In the genomic region with DNA sequence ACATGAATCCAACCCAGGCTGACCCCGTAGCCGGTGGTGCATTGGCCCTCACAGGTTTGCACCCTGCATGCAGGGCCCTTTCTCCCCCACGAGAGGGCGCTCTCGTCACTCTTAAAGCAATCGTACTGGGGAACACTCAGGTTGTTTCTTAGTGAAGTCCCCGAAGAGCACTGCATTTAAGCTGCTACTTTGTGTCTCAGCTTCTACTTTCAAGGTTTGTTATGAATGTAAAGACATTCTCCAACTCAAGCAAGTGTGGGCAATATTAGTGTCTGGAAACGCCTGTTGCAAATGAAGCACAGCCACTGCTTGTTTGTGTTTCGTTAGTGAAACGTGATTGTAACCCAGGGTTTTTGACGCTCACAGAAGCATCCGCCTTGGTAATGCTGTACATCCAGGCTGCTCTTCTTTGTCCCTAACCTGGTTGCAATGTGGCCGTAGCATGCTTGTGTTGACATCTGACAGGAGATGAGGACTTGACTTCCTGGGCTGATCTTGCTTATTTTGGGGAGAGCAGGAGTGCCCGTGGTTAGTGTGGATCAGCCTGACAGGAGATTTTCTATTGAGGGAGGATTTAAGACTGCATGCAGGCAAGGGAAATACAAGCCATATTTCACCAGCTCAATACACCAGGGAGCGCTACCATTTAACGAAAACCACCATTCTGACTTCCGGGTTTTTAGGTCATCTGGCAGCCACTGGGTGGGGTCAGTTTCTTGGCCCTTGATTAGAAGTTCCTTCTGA, we compare ENCODE assay signal across 8 cellular contexts.
DNase-seq lines count a peak whose midpoint lies in the region; ATAC-seq and TF ChIP-seq lines count a peak whose summit lies in the region.

No MANE protein-coding gene starts in this region.

- no peaks in the 10 kb centered on the region for H3K36me3 ChIP-seq in DND-41 (ENCODE audit: insufficient read depth, low read length)
- no peaks in the 10 kb centered on the region for H3K36me3 ChIP-seq in PC-3 (ENCODE audit: low read depth, low read length)

- H3K79me2 ChIP-seq in DND-41 (ENCODE audit: insufficient read depth, low read length) (no peaks in the 10 kb centered on the region), PC-3 (ENCODE audit: low read length) (no peaks in the 10 kb centered on the region)

- H3K9ac ChIP-seq in DND-41 (ENCODE audit: low read depth, low read length) (no peak overlapping the region), PC-3 (ENCODE audit: low read length) (no peak overlapping the region)

- H3K4me1 Mint-ChIP-seq in nephron progenitor cell = peaks cover 32% of the 10 kb centered on the region

- TF ChIP-seq CTCF in DND-41 (IDR thresholded peaks at IDR 0.05; ENCODE audit: borderline replicate concordance, extremely low read depth, low read length, poor library complexity, severe bottlenecking) (peak; percentile 97), PC-3 (conservative IDR thresholded peaks at IDR 0.05; ENCODE audit: low read depth, low read length) (peak; percentile 96), fibroblast of pulmonary artery (IDR thresholded peaks at IDR 0.05; ENCODE audit: low read length, missing control alignments) (peak; percentile 99), nephron progenitor cell (IDR thresholded peaks at IDR 0.05) (peak; percentile 97)

- H2AFZ ChIP-seq in DND-41 (ENCODE audit: low read depth, low read length) = peak overlapping the region; percentile 61; the same call in 1 of the 2 replicates
- H2AFZ ChIP-seq in PC-3 (ENCODE audit: low read length) = peak overlapping the region; percentile 97

- peaks cover 4% of the 10 kb centered on the region for H3K36me3 Mint-ChIP-seq in nephron progenitor cell (ENCODE audit: low read depth)

- H3K27ac ChIP-seq in DND-41 (ENCODE audit: low read length) = no peak overlapping the region
- H3K27ac ChIP-seq in PC-3 (ENCODE audit: low read length) = no peak overlapping the region

- H3F3A ChIP-seq in PC-3 (ENCODE audit: low read length, unreplicated experiment) = no peaks in the 10 kb centered on the region

- H3K9me2 ChIP-seq in PC-3 (replicated peaks; ENCODE audit: low read length) = no peaks in the 10 kb centered on the region

- POLR2A ChIA-PET in PC-3 (lab: Charles Lee; ENCODE audit: unreplicated experiment) = interaction anchor here (0.7 kb wide), 1 partner anchor 806 kb away, joined by 3 read pairs; no protein-coding TSS in a partner anchor

- ATAC-seq in DND-41 (ENCODE audit: insufficient read depth, low read depth) (peak; percentile 96), GM21737 (IDR thresholded peaks at IDR 0.05; ENCODE audit: unreplicated experiment) (peak; percentile 96), PC-3 (peak; percentile 96)
- peak; percentile 90 for ATAC-seq in stimulated activated naive CD8-positive, alpha-beta T cell treated with anti-CD3 and anti-CD28 coated beads, Interleukin-15, Interleukin-2, amounts not matched to agents 100 U/mL and 50 U/mL, for 24 hours

- intact Hi-C loops in PC-3 (cut with micrococcal nuclease) = loop anchor here (1.0 to 10.0 kb wide), 5 partner anchors 120 to 989 kb away; no protein-coding TSS in a partner anchor

- H4K20me1 ChIP-seq in DND-41 (ENCODE audit: insufficient read depth, low read length) (no peaks in the 10 kb centered on the region), PC-3 (ENCODE audit: low read length) (no peaks in the 10 kb centered on the region)

- peaks cover 4% of the 10 kb centered on the region for H3K27me3 ChIP-seq in DND-41 (ENCODE audit: insufficient read depth, low read length, poor library complexity)
- peaks cover 40% of the 10 kb centered on the region for H3K27me3 ChIP-seq in PC-3 (ENCODE audit: low read length)

- H3K4me1 ChIP-seq in DND-41 (ENCODE audit: insufficient read depth, low read length) = peaks cover 6% of the 10 kb centered on the region; the same call in 1 of the 2 replicates
- peaks cover 5% of the 10 kb centered on the region; the same call in 1 of the 2 replicates for H3K4me1 ChIP-seq in PC-3 (ENCODE audit: insufficient read depth, low read length)

- H3K4me2 ChIP-seq in DND-41 (ENCODE audit: insufficient read depth, low read length) (peak overlapping the region; percentile 54), PC-3 (ENCODE audit: low read length) (peak overlapping the region; percentile 94)

- H3K27me3 Mint-ChIP-seq in nephron progenitor cell (ENCODE audit: low read depth, poor library complexity) = peaks cover 3% of the 10 kb centered on the region

- DNase-seq in DND-41 (peak; percentile 64), PC-3 (peak; percentile 80), activated T-helper 1 cell treated with Interleukin-2 at 50 U/mL for 16 hours (ENCODE audit: low read depth) (peak; percentile 61), fibroblast of pulmonary artery (ENCODE audit: low read depth) (peak; percentile 78), nephron progenitor cell (peak; percentile 79)
- peak; percentile 52 for DNase-seq in Jurkat, Clone E6-1 (ENCODE audit: low read depth, low spot score)
- DNase-seq in stimulated activated naive CD8-positive, alpha-beta T cell treated with anti-CD3 and anti-CD28 coated beads, Interleukin-15, Interleukin-2, amounts not matched to agents 100 U/mL and 50 U/mL, for 24 hours = peak; percentile 79

- H3K9me3 ChIP-seq in DND-41 (ENCODE audit: insufficient read depth, low read length, severe bottlenecking) = no peaks in the 10 kb centered on the region
- H3K9me3 ChIP-seq in PC-3 (ENCODE audit: low read length) = no peaks in the 10 kb centered on the region

- CTCF ChIA-PET in PC-3 (lab: Charles Lee) = interaction anchor here (0.6 kb wide), 1 partner anchor 120 kb away, joined by 4 read pairs; no protein-coding TSS in a partner anchor

- H3K4me3 ChIP-seq in DND-41 (ENCODE audit: low read depth in 1 of 2, low read length in 2 of 2) (peak overlapping the region in 1 of 2 experiments; percentile 18; a peak in 1 of 4 replicates), PC-3 (ENCODE audit: low read length) (peak overlapping the region; percentile 65), fibroblast of pulmonary artery (replicated peaks; ENCODE audit: low read depth, low read length) (peak overlapping the region; percentile 12)
- H3K4me3 ChIP-seq in Jurkat, Clone E6-1 (ENCODE audit: low read length) = peak overlapping the region; percentile 31

- BruUV-seq in PC-3 (replicated peaks; lab: Mats Ljungman, UMichigan) = no TSS peak

- peak overlapping the region; percentile 62 for H3K27ac Mint-ChIP-seq in nephron progenitor cell

- H3K9me3 Mint-ChIP-seq in nephron progenitor cell = no peaks in the 10 kb centered on the region

- peak overlapping the region; percentile 34 for H3K4me3 Mint-ChIP-seq in nephron progenitor cell
